32 cellular contexts compared by ENCODE assay signal in the genomic region with DNA sequence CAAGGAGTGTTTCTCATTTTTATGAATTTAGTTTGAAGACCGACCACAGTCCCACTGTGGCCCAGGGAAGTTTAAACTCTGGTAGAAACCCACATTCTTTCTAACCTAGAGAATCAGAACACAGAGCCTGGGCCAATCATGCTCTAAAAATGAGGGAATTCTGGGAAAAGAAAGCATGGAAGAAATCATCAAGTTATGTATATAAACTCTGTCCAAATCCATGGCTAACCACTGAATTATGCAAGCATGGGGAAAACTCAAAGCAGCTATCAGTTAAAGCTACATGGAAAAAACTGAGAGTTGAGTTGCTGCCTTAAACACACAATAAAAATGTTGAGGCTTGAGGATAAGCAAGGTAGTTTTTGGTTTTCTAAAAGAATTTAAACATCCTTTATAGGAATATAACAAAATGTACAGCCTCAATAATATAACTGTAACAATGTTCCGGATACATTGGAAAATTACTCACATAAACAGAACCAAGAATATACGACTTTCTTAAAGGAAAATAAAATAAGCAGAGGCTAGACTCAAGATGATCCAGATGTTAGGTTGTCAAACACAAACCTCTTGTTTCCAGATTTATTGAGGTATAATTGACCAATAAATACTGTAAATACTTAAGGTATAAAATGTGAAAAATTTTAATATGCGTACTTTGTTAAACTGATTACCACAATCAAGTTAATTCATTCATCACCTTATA.
DNase-seq lines count a peak whose midpoint lies in the region; ATAC-seq, FAIRE-seq and TF ChIP-seq lines count a peak whose summit lies in the region.
"Had no signal": no experiment of that assay in that cellular context is flagged by ENCODE, and none has a peak within 500 bp of the region (broad histone marks: within the 10 kb centered on the region; RNA-seq: fewer than 3 reads in every experiment).

No MANE protein-coding gene starts in this region.

- H3K27ac Mint-ChIP-seq in mesothelial cell of epicardium = peak overlapping the region; percentile 83
- H3K27ac Mint-ChIP-seq in natural killer cell = no peak overlapping the region
- H3K27ac Mint-ChIP-seq: activated naive CD4-positive, alpha-beta T cell treated with anti-CD3 and anti-CD28 coated beads, Interleukin-2, amount 50 U/mL, for 72 hours; dendritic cell treated with granulocyte-macrophage colony-stimulating factor and Interleukin-4, amounts not matched to agents 40 ng/mL and 50 ng/mL, for 4 days; endodermal cell; naive thymus-derived CD8-positive, alpha-beta T cell; stimulated activated effector memory CD8-positive, alpha-beta T cell treated with anti-CD3 and anti-CD28 coated beads, Interleukin-12 subunit alpha, Interleukin-12 subunit beta, amount 100 ng/mL, for 72 hours had no signal

- H3K4me1 Mint-ChIP-seq in mesothelial cell of epicardium = peaks cover 41% of the 10 kb centered on the region
- no peaks in the 10 kb centered on the region for H3K4me1 Mint-ChIP-seq in natural killer cell
- H3K4me1 Mint-ChIP-seq: naive thymus-derived CD8-positive, alpha-beta T cell; stimulated activated effector memory CD8-positive, alpha-beta T cell treated with anti-CD3 and anti-CD28 coated beads, Interleukin-12 subunit alpha, Interleukin-12 subunit beta, amount 100 ng/mL, for 72 hours had no signal

- no peak overlapping the region for H2AK9ac ChIP-seq in IMR-90 (replicated peaks; ENCODE audit: low read depth, low read length, poor library complexity)

- peak overlapping the region; percentile 31; the same call in 1 of the 2 replicates for H3K23ac ChIP-seq in IMR-90 (ENCODE audit: low read depth, low read length)

- H4K8ac ChIP-seq in IMR-90 (ENCODE audit: low read depth in 2 of 2, low read length in 2 of 2) = peak overlapping the region in 1 of 2 experiments; percentile 37; a peak in 2 of 4 replicates

- H3K4me1 ChIP-seq in IMR-90 (ENCODE audit: control insufficient read depth, insufficient read depth, low read length) (peaks cover 3% of the 10 kb centered on the region), small intestine (ENCODE audit: control insufficient read depth in 2 of 2, insufficient read depth in 1 of 2, low read depth in 1 of 2, low read length in 1 of 2) (no peaks in the 10 kb centered on the region)
- H3K4me1 ChIP-seq: SJSA1, upper lobe of right lung had no signal

- H3K27me3 ChIP-seq in IMR-90 (ENCODE audit: control insufficient read depth, insufficient read depth, low read length) (no peaks in the 10 kb centered on the region), small intestine (ENCODE audit: control insufficient read depth in 2 of 2, insufficient read depth in 2 of 2, low read length in 2 of 2) (no peaks in the 10 kb centered on the region)
- H3K27me3 ChIP-seq: esophagus muscularis mucosa, SJSA1 had no signal

- no peaks in the 10 kb centered on the region for H3K9me1 ChIP-seq in IMR-90 (ENCODE audit: insufficient read depth, low read length)

- no peaks in the 10 kb centered on the region for H4K20me1 ChIP-seq in IMR-90 (ENCODE audit: insufficient read depth, low read length)

- peaks cover 9% of the 10 kb centered on the region for H3K9me3 Mint-ChIP-seq in mesothelial cell of epicardium
- H3K9me3 Mint-ChIP-seq in natural killer cell = peaks cover 5 to 9% of the 10 kb centered on the region in 2 donors
- H3K9me3 Mint-ChIP-seq: activated naive CD4-positive, alpha-beta T cell treated with anti-CD3 and anti-CD28 coated beads, Interleukin-2, amount 50 U/mL, for 72 hours; dendritic cell treated with granulocyte-macrophage colony-stimulating factor and Interleukin-4, amounts not matched to agents 40 ng/mL and 50 ng/mL, for 4 days; endodermal cell had no signal

- H3K14ac ChIP-seq in IMR-90 (replicated peaks; ENCODE audit: low read depth, low read length) = peak overlapping the region; percentile 76

- POLR2A ChIA-PET in IMR-90 (lab: Charles Lee; ENCODE audit: unreplicated experiment) = no interaction called here

- H2BK20ac ChIP-seq in IMR-90 (ENCODE audit: low read depth, low read length) = peak overlapping the region; percentile 67; the same call in 1 of the 2 replicates

- no peaks in the 10 kb centered on the region for H3K27me3 Mint-ChIP-seq in mesothelial cell of epicardium (ENCODE audit: low read depth)
- H3K27me3 Mint-ChIP-seq in natural killer cell (ENCODE audit: low read depth in 2 of 2) = no peaks in the 10 kb centered on the region
- H3K27me3 Mint-ChIP-seq: dendritic cell treated with granulocyte-macrophage colony-stimulating factor and Interleukin-4, amounts not matched to agents 40 ng/mL and 50 ng/mL, for 4 days; naive thymus-derived CD8-positive, alpha-beta T cell had no signal

- no peak overlapping the region for H3K4me3 Mint-ChIP-seq in mesothelial cell of epicardium
- H3K4me3 Mint-ChIP-seq in natural killer cell = no peak overlapping the region
- H3K4me3 Mint-ChIP-seq: dendritic cell treated with granulocyte-macrophage colony-stimulating factor and Interleukin-4, amounts not matched to agents 40 ng/mL and 50 ng/mL, for 4 days; endodermal cell; naive thymus-derived CD8-positive, alpha-beta T cell; stimulated activated effector memory CD8-positive, alpha-beta T cell treated with anti-CD3 and anti-CD28 coated beads, Interleukin-12 subunit alpha, Interleukin-12 subunit beta, amount 100 ng/mL, for 72 hours had no signal

- H3K9ac ChIP-seq in IMR-90 (ENCODE audit: low read depth, low read length) = no peak overlapping the region

- dilution Hi-C loops in IMR-90 (cut with HindIII; ENCODE audit: low sequenced_read_pairs, unreplicated experiment) = no loop called here

- no peak overlapping the region for H3K56ac ChIP-seq in IMR-90 (ENCODE audit: extremely low read depth, insufficient read depth, low read length)

- TF ChIP-seq RAD21 in IMR-90 (IDR thresholded peaks at IDR 0.05; ENCODE audit: low read length) = no peak

- peak; percentile 68 for DNase-seq in DMS 273 (lab: John Stamatoyannopoulos, UW; ENCODE audit: unreplicated experiment)
- DNase-seq in IMR-90 = peak; percentile 74
- no peak for DNase-seq in mesothelial cell of epicardium (ENCODE audit: low spot score in 2 of 2, unreplicated experiment in 2 of 2)
- no peak for DNase-seq in caudate nucleus (lab: John Stamatoyannopoulos, UW)
- DNase-seq in natural killer cell = no peak
- DNase-seq in small intestine = no peak
- DNase-seq: activated CD4-positive, alpha-beta T cell treated with anti-CD3 and anti-CD28 coated beads, Interleukin-2, amount 50 U/mL, for 4 hours; activated CD8-positive, alpha-beta memory T cell treated with anti-CD3 and anti-CD28 coated beads, Interleukin-2, amount 50 U/mL, for 4 hours; aorta; DND-41; endodermal cell; glutamatergic neuron; GOT3; naive thymus-derived CD8-positive, alpha-beta T cell; NCI-H1048; NCI-H187; NCI-H526 treated with DMSO at 0.1 percent for 48 hours; ovary; stimulated activated CD4-positive, alpha-beta T cell treated with anti-CD3 and anti-CD28 coated beads, Interleukin-12 subunit alpha, Interleukin-12 subunit beta, amount 100 ng/mL, for 4 hours; stimulated activated CD4-positive, alpha-beta T cell treated with anti-CD3 and anti-CD28 coated beads, Interleukin-4, amount 100 ng/mL, for 1 hour; substantia nigra; T-helper 1 cell; upper lobe of right lung had no signal

- in situ Hi-C loops in IMR-90 (cut with MboI; ENCODE audit: low sequenced_read_pairs) = no loop called here

- no peak overlapping the region for H3K4me2 ChIP-seq in IMR-90 (ENCODE audit: low read depth, low read length)

- FAIRE-seq in endometrium (lab: Jason Lieb, UNC) = peak; percentile 90
- FAIRE-seq in small intestine (lab: Jason Lieb, UNC) = no peak
- FAIRE-seq: keratinocyte had no signal

- H2AFZ ChIP-seq in IMR-90 (replicated peaks; ENCODE audit: low read length, poor library complexity) = no peak overlapping the region

- peak overlapping the region; percentile 33 for H3K18ac ChIP-seq in IMR-90 (ENCODE audit: low read depth, low read length)

- no peak overlapping the region for H2BK15ac ChIP-seq in IMR-90 (ENCODE audit: low read depth, low read length)

- H4K5ac ChIP-seq in IMR-90 (ENCODE audit: low read depth, low read length) = peak overlapping the region; percentile 71; the same call in 1 of the 2 replicates

- H3K4me3 ChIP-seq in IMR-90 (ENCODE audit: insufficient read depth, low read depth, low read length) (no peak overlapping the region), small intestine (ENCODE audit: low read depth in 1 of 2, low read length in 2 of 2) (no peak overlapping the region)
- H3K4me3 ChIP-seq: esophagus muscularis mucosa, ovary, SJSA1, upper lobe of right lung had no signal

- intact Hi-C loops in IMR-90 (cut with micrococcal nuclease) (loop anchor here (5.0 kb wide), 1 partner anchor 194 kb away; no protein-coding TSS in a partner anchor), natural killer cell (cut with micrococcal nuclease) (no loop called here)

- H3K9me3 ChIP-seq in IMR-90 (ENCODE audit: control insufficient read depth, insufficient read depth, low read length) (no peaks in the 10 kb centered on the region), small intestine (ENCODE audit: control insufficient read depth, low read depth) (no peaks in the 10 kb centered on the region)
- H3K9me3 ChIP-seq: esophagus muscularis mucosa, ovary, SJSA1, upper lobe of right lung had no signal

- peak overlapping the region; percentile 74 for H2BK120ac ChIP-seq in IMR-90 (ENCODE audit: low read depth, low read length)

- no CpG with 5 or more reads among the region's 4 CpGs for WGBS in IMR-90 (ENCODE audit: extremely low coverage in 2 of 2, insufficient read length in 1 of 2), 2 experiments
- WGBS in small intestine, 3 donors = 64 to 85% (median 71%) methylated on average over 4 of the region's 4 CpGs

- no peaks in the 10 kb centered on the region for H3K36me3 ChIP-seq in IMR-90 (ENCODE audit: control insufficient read depth, insufficient read depth, low read length)
- H3K36me3 ChIP-seq in small intestine (ENCODE audit: control insufficient read depth in 2 of 2, insufficient read depth in 2 of 2, low read length in 2 of 2) = no peaks in the 10 kb centered on the region
- H3K36me3 ChIP-seq: esophagus muscularis mucosa, ovary, SJSA1, upper lobe of right lung had no signal

- H3K36me3 Mint-ChIP-seq in mesothelial cell of epicardium (no peaks in the 10 kb centered on the region), natural killer cell (peaks cover 5% of the 10 kb centered on the region)
- H3K36me3 Mint-ChIP-seq: activated naive CD4-positive, alpha-beta T cell treated with anti-CD3 and anti-CD28 coated beads, Interleukin-2, amount 50 U/mL, for 72 hours; naive thymus-derived CD8-positive, alpha-beta T cell; stimulated activated effector memory CD8-positive, alpha-beta T cell treated with anti-CD3 and anti-CD28 coated beads, Interleukin-12 subunit alpha, Interleukin-12 subunit beta, amount 100 ng/mL, for 72 hours had no signal

- H3K4ac ChIP-seq in IMR-90 (ENCODE audit: low read depth, low read length) = peak overlapping the region; percentile 3; the same call in 1 of the 2 replicates

- no peaks in the 10 kb centered on the region for H3K79me1 ChIP-seq in IMR-90 (ENCODE audit: low read depth in 1 of 2, low read length in 2 of 2)

- H2BK5ac ChIP-seq in IMR-90 (ENCODE audit: low read depth, low read length, poor library complexity, severe bottlenecking) = peak overlapping the region; percentile 93

- H4K91ac ChIP-seq in IMR-90 (ENCODE audit: insufficient read depth, low read depth, low read length) = no peak overlapping the region

- CTCF ChIA-PET in IMR-90 (lab: Yijun Ruan, JAX) = no interaction called here

- TF ChIP-seq CTCF in IMR-90 (conservative IDR thresholded peaks at IDR 0.05; ENCODE audit: low read depth, low read length) (no peak), mesothelial cell of epicardium (IDR thresholded peaks at IDR 0.05; ENCODE audit: unreplicated experiment) (no peak), natural killer cell (IDR thresholded peaks at IDR 0.05) (no peak)

- no peak for TF ChIP-seq POLR2A in IMR-90 (IDR thresholded peaks at IDR 0.05; ENCODE audit: low read depth, low read length)

- BruUV-seq in IMR-90 (replicated peaks; lab: Mats Ljungman, UMichigan) = no TSS peak

- peak overlapping the region; percentile 36; the same call in 1 of the 2 replicates for H3K27ac ChIP-seq in IMR-90 (ENCODE audit: insufficient read depth, low read length)
- no peak overlapping the region for H3K27ac ChIP-seq in caudate nucleus (ENCODE audit: low read depth, low read length)
- no peak overlapping the region for H3K27ac ChIP-seq in small intestine (ENCODE audit: low read depth in 1 of 2, low read length in 1 of 2)
- H3K27ac ChIP-seq: C4-2B, esophagus muscularis mucosa, ovary, SJSA1, upper lobe of right lung had no signal

- no peak overlapping the region; the same call in 1 of the 2 replicates for H2AK5ac ChIP-seq in IMR-90 (ENCODE audit: low read depth, low read length)

- ATAC-seq in IMR-90 (ENCODE audit: low read depth) (peak; percentile 81), HG03571 (IDR thresholded peaks at IDR 0.05; ENCODE audit: unreplicated experiment) (no peak), natural killer cell (no peak)
- ATAC-seq: activated naive CD4-positive, alpha-beta T cell treated with anti-CD3 and anti-CD28 coated beads, Interleukin-2, amount 50 U/mL, for 72 hours; naive thymus-derived CD8-positive, alpha-beta T cell; stimulated activated effector memory CD8-positive, alpha-beta T cell treated with anti-CD3 and anti-CD28 coated beads, Interleukin-12 subunit alpha, Interleukin-12 subunit beta, amount 100 ng/mL, for 72 hours; upper lobe of right lung had no signal

Comparison
In these comparisons a context has a peak if more than half of its experiments do, and no peak if none do; other contexts are left out.
1. DNase-seq: peak in DMS 273 (single experiment) and IMR-90 (single experiment); none in mesothelial cell of epicardium (0 of 2), caudate nucleus (0 of 61), natural killer cell (single experiment) and small intestine (single experiment).